Comparison of ENCODE assay signal across 18 cellular contexts in genomic region chr2:32474391-32474790, GRCh38.
A peak's percentile ranks its signal among the peaks of the same experiment; 100 is the strongest.
DNase-seq lines count a peak whose midpoint lies in the region; ATAC-seq, FAIRE-seq and TF ChIP-seq lines count a peak whose summit lies in the region.
"Had no signal": no experiment of that assay in that cellular context is flagged by ENCODE, and none has a peak within 500 bp of the region (broad histone marks: within the 10 kb centered on the region; RNA-seq: fewer than 3 reads in every experiment).

No MANE protein-coding gene starts in this region.

- FAIRE-seq in G401.6 (lab: Jason Lieb, UNC) (peak; percentile 70), islet of Langerhans (lab: Jason Lieb, UNC) (peak; percentile 95)
- FAIRE-seq: GM18507 had no signal

- peaks cover 10% of the 10 kb centered on the region for H3K4me1 Mint-ChIP-seq in activated naive CD8-positive, alpha-beta T cell treated with anti-CD3 and anti-CD28 coated beads, Interleukin-2, amount 50 U/mL, for 24 hours

- peaks cover 45% of the 10 kb centered on the region for H3K36me3 Mint-ChIP-seq in activated naive CD8-positive, alpha-beta T cell treated with anti-CD3 and anti-CD28 coated beads, Interleukin-2, amount 50 U/mL, for 24 hours (ENCODE audit: low read depth)

- no peaks in the 10 kb centered on the region for H3K9me3 Mint-ChIP-seq in activated naive CD8-positive, alpha-beta T cell treated with anti-CD3 and anti-CD28 coated beads, Interleukin-2, amount 50 U/mL, for 24 hours
- H3K9me3 Mint-ChIP-seq: IgD-negative memory B cell had no signal

- DNase-seq in AG10803 (ENCODE audit: low read depth) = peak; percentile 5
- DNase-seq in activated naive CD8-positive, alpha-beta T cell treated with anti-CD3 and anti-CD28 coated beads, Interleukin-2, amount 50 U/mL, for 24 hours = no peak
- no peak for DNase-seq in NCI-H146 (lab: John Stamatoyannopoulos, UW)
- no peak for DNase-seq in hippocampal formation (lab: John Stamatoyannopoulos, UW)
- DNase-seq: C1 segment of cervical spinal cord, EL, MV-4-11, NCI-H1436 treated with DMSO at 0.1 percent for 48 hours, NCI-H2081 treated with DMSO at 0.1 percent for 48 hours, NCI-H226, NCI-H526 treated with DMSO at 0.1 percent for 48 hours, SJCRH30 had no signal

- no peak overlapping the region for H3K27ac Mint-ChIP-seq in activated naive CD8-positive, alpha-beta T cell treated with anti-CD3 and anti-CD28 coated beads, Interleukin-2, amount 50 U/mL, for 24 hours
- H3K27ac Mint-ChIP-seq: IgD-negative memory B cell had no signal

- H3K4me3 Mint-ChIP-seq in activated naive CD8-positive, alpha-beta T cell treated with anti-CD3 and anti-CD28 coated beads, Interleukin-2, amount 50 U/mL, for 24 hours = no peak overlapping the region
- H3K4me3 Mint-ChIP-seq: IgD-negative memory B cell had no signal

- H3K27me3 Mint-ChIP-seq in activated naive CD8-positive, alpha-beta T cell treated with anti-CD3 and anti-CD28 coated beads, Interleukin-2, amount 50 U/mL, for 24 hours = no peaks in the 10 kb centered on the region
- H3K27me3 Mint-ChIP-seq: IgD-negative memory B cell had no signal

- no peak for TF ChIP-seq CTCF in AG10803 (conservative IDR thresholded peaks at IDR 0.05; ENCODE audit: low read length)

- no peak overlapping the region for H3K4me3 ChIP-seq in AG10803 (ENCODE audit: low read length)
- H3K4me3 ChIP-seq: SJCRH30 had no signal

- peak; percentile 40 for ATAC-seq in activated naive CD8-positive, alpha-beta T cell treated with anti-CD3 and anti-CD28 coated beads, Interleukin-2, amount 50 U/mL, for 24 hours
- ATAC-seq in GM19035 (IDR thresholded peaks at IDR 0.05; ENCODE audit: unreplicated experiment) = no peak
- ATAC-seq: HCT116 had no signal
